In the genomic region with DNA sequence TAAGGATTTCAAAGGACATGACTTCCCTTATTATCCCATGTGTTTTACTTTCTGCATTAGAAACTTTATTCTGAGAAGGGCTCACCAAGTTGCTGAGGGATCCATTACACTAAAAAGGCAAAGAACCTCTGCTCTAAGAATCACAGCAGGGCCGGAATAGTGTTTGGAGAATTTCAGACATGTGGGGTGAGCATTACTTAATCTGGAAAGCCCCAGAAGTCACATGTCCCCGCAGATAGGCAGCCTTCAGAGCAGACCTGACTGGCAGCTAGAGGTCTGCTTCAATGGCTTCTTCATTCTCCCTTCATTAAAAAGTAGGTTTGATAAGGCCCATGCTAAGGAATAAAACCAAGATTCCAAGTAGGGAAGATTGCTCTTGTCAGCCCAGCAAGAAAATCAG, we compare ENCODE assay signal across 15 cellular contexts.
"Had no signal": no experiment of that assay in that cellular context is flagged by ENCODE, and none has a peak within 500 bp of the region (broad histone marks: within the 10 kb centered on the region; RNA-seq: fewer than 3 reads in every experiment).

No MANE protein-coding gene starts in this region.

- H3K36me3 ChIP-seq: esophagus muscularis mucosa, ovary had no signal

- H3K4me3 Mint-ChIP-seq: activated naive CD8-positive, alpha-beta T cell treated with anti-CD3 and anti-CD28 coated beads for 36 hours; neural crest cell; stimulated activated naive CD8-positive, alpha-beta T cell treated with anti-CD3 and anti-CD28 coated beads, Interleukin-15, Interleukin-2, amounts not matched to agents 100 ng/mL and 50 ng/mL, for 24 hours had no signal

- H3K27me3 ChIP-seq: dorsolateral prefrontal cortex, esophagus muscularis mucosa, ovary had no signal

- H3K4me3 ChIP-seq: dorsolateral prefrontal cortex, esophagus muscularis mucosa, ovary had no signal

- H3K27ac ChIP-seq: dorsolateral prefrontal cortex, esophagus muscularis mucosa, ovary had no signal

- H3K9me3 ChIP-seq: esophagus muscularis mucosa, ovary had no signal

- H3K4me1 Mint-ChIP-seq: activated naive CD8-positive, alpha-beta T cell treated with anti-CD3 and anti-CD28 coated beads for 36 hours; neural crest cell had no signal

- DNase-seq: activated CD4-positive, alpha-beta T cell treated with anti-CD3 and anti-CD28 coated beads, Interleukin-2, amount 50 U/mL, for 48 hours; activated gamma-delta T cell treated with Interleukin-2 at 50 U/mL for 16 hours; activated naive CD8-positive, alpha-beta T cell treated with anti-CD3 and anti-CD28 coated beads for 36 hours; activated T-cell treated with anti-CD3 and anti-CD28 coated beads, Interleukin-2, amount 50 U/mL, for 48 hours; dorsolateral prefrontal cortex; foreskin fibroblast; mesenchymal stem cell; ovary; stimulated activated CD4-positive, alpha-beta T cell treated with anti-CD3 and anti-CD28 coated beads, Interleukin-4, amount 100 ng/mL, for 1 hour; stimulated activated CD8-positive, alpha-beta memory T cell treated with anti-CD3 and anti-CD28 coated beads, Interleukin-4, amount 100 ng/mL, for 48 hours had no signal

- H3K36me3 Mint-ChIP-seq: activated naive CD8-positive, alpha-beta T cell treated with anti-CD3 and anti-CD28 coated beads for 36 hours had no signal

- H3K27ac Mint-ChIP-seq: activated naive CD8-positive, alpha-beta T cell treated with anti-CD3 and anti-CD28 coated beads for 36 hours; stimulated activated naive CD8-positive, alpha-beta T cell treated with anti-CD3 and anti-CD28 coated beads, Interleukin-15, Interleukin-2, amounts not matched to agents 100 ng/mL and 50 ng/mL, for 24 hours had no signal

- H3K9me3 Mint-ChIP-seq: activated naive CD8-positive, alpha-beta T cell treated with anti-CD3 and anti-CD28 coated beads for 36 hours; neural crest cell; stimulated activated naive CD8-positive, alpha-beta T cell treated with anti-CD3 and anti-CD28 coated beads, Interleukin-15, Interleukin-2, amounts not matched to agents 100 ng/mL and 50 ng/mL, for 24 hours had no signal

- ATAC-seq: activated CD4-positive, CD25-positive, alpha-beta regulatory T cell treated with anti-CD3 and anti-CD28 coated beads, Interleukin-2, amount 50 U/mL, for 24 hours; left lobe of liver had no signal

- H3K27me3 Mint-ChIP-seq: activated naive CD8-positive, alpha-beta T cell treated with anti-CD3 and anti-CD28 coated beads for 36 hours; stimulated activated naive CD8-positive, alpha-beta T cell treated with anti-CD3 and anti-CD28 coated beads, Interleukin-15, Interleukin-2, amounts not matched to agents 100 ng/mL and 50 ng/mL, for 24 hours had no signal
